Comparison of ENCODE assay signal across 8 cellular contexts in the genomic region with DNA sequence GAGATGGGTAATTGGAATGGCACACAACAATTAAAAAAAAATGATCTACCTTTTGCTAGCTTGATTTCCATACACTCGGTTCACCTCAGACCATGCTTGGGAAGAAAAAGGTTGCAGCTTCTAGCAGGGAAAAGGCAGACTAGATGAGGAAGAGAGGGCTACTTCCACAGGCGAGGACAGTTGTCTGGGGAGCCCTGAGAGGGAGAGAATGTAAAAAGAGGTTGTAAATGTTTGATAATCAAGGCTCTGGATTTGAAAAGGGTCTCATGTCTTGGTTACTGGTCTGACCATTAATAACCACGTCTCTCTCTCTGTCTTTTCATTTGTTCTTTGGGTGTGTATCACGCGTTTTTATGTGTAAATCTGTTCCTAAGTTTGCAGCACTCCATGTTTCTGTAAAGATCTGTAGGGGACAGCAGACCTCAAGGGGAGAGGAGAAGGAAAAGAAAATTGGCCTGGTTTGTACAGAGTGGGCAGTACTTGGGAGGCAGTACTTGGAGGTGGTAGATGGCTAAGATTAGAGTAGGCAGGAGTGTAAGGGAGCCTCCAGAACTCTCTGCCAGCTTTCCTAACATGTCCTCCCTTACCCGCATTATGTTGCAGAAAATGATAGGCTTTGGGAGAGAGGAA. TPM values are rescaled to one million over a fixed set of nuclear protein-coding genes. Genes with fewer than 3 reads are reported as not detected.
DNase-seq lines count a peak whose midpoint lies in the region; ATAC-seq and TF ChIP-seq lines count a peak whose summit lies in the region.

No MANE protein-coding gene starts in this region.

- peak overlapping the region; percentile 99 for H3K4me3 Mint-ChIP-seq in activated T-helper 1 cell treated with anti-CD3 and anti-CD28 coated beads, Interleukin-12 subunit alpha, Interleukin-12 subunit beta, Interleukin-2, Interleukin-4 antibody, amounts not matched to agents 30 ng/mL and 10 ng/mL and 1 ng/mL, durations not matched to agents 14 hours and 24 hours and 36 hours

- H3K36me3 Mint-ChIP-seq in activated T-helper 1 cell treated with anti-CD3 and anti-CD28 coated beads, Interleukin-12 subunit alpha, Interleukin-12 subunit beta, Interleukin-2, Interleukin-4 antibody, amounts not matched to agents 30 ng/mL and 10 ng/mL and 1 ng/mL, durations not matched to agents 14 hours and 24 hours and 36 hours (ENCODE audit: low read depth) = peaks cover 19% of the 10 kb centered on the region

- H3K36me3 ChIP-seq in A673 (ENCODE audit: insufficient read depth, low read length, poor library complexity, severe bottlenecking) (no peaks in the 10 kb centered on the region), left ventricle myocardium inferior (no peaks in the 10 kb centered on the region), rectal smooth muscle tissue (ENCODE audit: control insufficient read depth, insufficient read depth, low read length) (no peaks in the 10 kb centered on the region)

- POLR2A ChIA-PET in A673 (lab: Charles Lee; ENCODE audit: low non-redundant PET) = no interaction called here

- BruUV-seq in A673 (replicated peaks; lab: Mats Ljungman, UMichigan) = TSS peak; percentile 76

- H3K4me1 ChIP-seq in A673 (ENCODE audit: insufficient read depth, low read length, poor library complexity, severe bottlenecking) (peaks cover 3% of the 10 kb centered on the region), left ventricle myocardium inferior (no peaks in the 10 kb centered on the region), rectal smooth muscle tissue (ENCODE audit: control insufficient read depth, insufficient read depth, low read length) (no peaks in the 10 kb centered on the region)

- H3K9me3 ChIP-seq in A673 (ENCODE audit: low read depth, low read length, poor library complexity, severe bottlenecking) (no peaks in the 10 kb centered on the region), left ventricle myocardium inferior (replicated peaks) (no peaks in the 10 kb centered on the region)

- CTCF ChIA-PET in A673 (lab: Charles Lee) = no interaction called here

- peaks cover 2% of the 10 kb centered on the region for H3K27me3 Mint-ChIP-seq in activated T-helper 1 cell treated with anti-CD3 and anti-CD28 coated beads, Interleukin-12 subunit alpha, Interleukin-12 subunit beta, Interleukin-2, Interleukin-4 antibody, amounts not matched to agents 30 ng/mL and 10 ng/mL and 1 ng/mL, durations not matched to agents 14 hours and 24 hours and 36 hours (ENCODE audit: insufficient read depth)

- H3K27ac ChIP-seq in A673 (ENCODE audit: low read depth, low read length, poor library complexity, severe bottlenecking) (peak overlapping the region; percentile 59), left ventricle myocardium inferior (replicated peaks) (peak overlapping the region; percentile 81), rectal smooth muscle tissue (ENCODE audit: low read depth, low read length) (peak overlapping the region; percentile 73)

- H3K27ac Mint-ChIP-seq in activated T-helper 1 cell treated with anti-CD3 and anti-CD28 coated beads, Interleukin-12 subunit alpha, Interleukin-12 subunit beta, Interleukin-2, Interleukin-4 antibody, amounts not matched to agents 30 ng/mL and 10 ng/mL and 1 ng/mL, durations not matched to agents 14 hours and 24 hours and 36 hours = peak overlapping the region; percentile 95

- TF ChIP-seq CTCF in A673 (conservative IDR thresholded peaks at IDR 0.05; ENCODE audit: low read depth, low read length) (no peak), left ventricle myocardium inferior (IDR thresholded peaks at IDR 0.05; ENCODE audit: borderline replicate concordance) (no peak)

- H3K27me3 ChIP-seq in A673 (replicated peaks; ENCODE audit: insufficient read depth, low read depth, low read length, poor library complexity) (no peaks in the 10 kb centered on the region), left ventricle myocardium inferior (ENCODE audit: low read depth) (no peaks in the 10 kb centered on the region), rectal smooth muscle tissue (ENCODE audit: control insufficient read depth, insufficient read depth, low read length) (peaks cover 3% of the 10 kb centered on the region)

- no peaks in the 10 kb centered on the region for H3K9me3 Mint-ChIP-seq in activated T-helper 1 cell treated with anti-CD3 and anti-CD28 coated beads, Interleukin-12 subunit alpha, Interleukin-12 subunit beta, Interleukin-2, Interleukin-4 antibody, amounts not matched to agents 30 ng/mL and 10 ng/mL and 1 ng/mL, durations not matched to agents 14 hours and 24 hours and 36 hours

- peaks cover 17% of the 10 kb centered on the region for H3K4me1 Mint-ChIP-seq in activated T-helper 1 cell treated with anti-CD3 and anti-CD28 coated beads, Interleukin-12 subunit alpha, Interleukin-12 subunit beta, Interleukin-2, Interleukin-4 antibody, amounts not matched to agents 30 ng/mL and 10 ng/mL and 1 ng/mL, durations not matched to agents 14 hours and 24 hours and 36 hours (ENCODE audit: low read depth)

- H3K9ac ChIP-seq in rectal smooth muscle tissue (ENCODE audit: low read length) = peak overlapping the region; percentile 3

- DNase-seq in A673 (ENCODE audit: low spot score) (peak; percentile 1), left ventricle myocardium inferior (no peak), GM19240 (ENCODE audit: insufficient read length, low spot score) (no peak)
- no peak for DNase-seq in activated T-helper 1 cell treated with anti-CD3 and anti-CD28 coated beads, Interleukin-12 subunit alpha, Interleukin-12 subunit beta, Interleukin-2, Interleukin-4 antibody, amounts not matched to agents 30 ng/mL and 10 ng/mL and 1 ng/mL, durations not matched to agents 14 hours and 24 hours and 36 hours (ENCODE audit: low spot score)
- no peak for DNase-seq in NK-92 treated with Interleukin-12 subunit alpha and Interleukin-12 subunit beta, amount 100 ng/mL, for 24 hours (lab: John Stamatoyannopoulos, UW)

- peak overlapping the region; percentile 59 for H3K4me3 ChIP-seq in A673 (ENCODE audit: low read depth, low read length, poor library complexity, severe bottlenecking)
- H3K4me3 ChIP-seq in left ventricle myocardium inferior = peak overlapping the region; percentile 73
- peak overlapping the region; percentile 67 for H3K4me3 ChIP-seq in rectal smooth muscle tissue (ENCODE audit: low read length)

- ATAC-seq in GM18517 (IDR thresholded peaks at IDR 0.05; ENCODE audit: unreplicated experiment) = peak; percentile 27
- peak; percentile 22 for ATAC-seq in HG03378 (IDR thresholded peaks at IDR 0.05; ENCODE audit: unreplicated experiment)

- intact Hi-C loops in A673 (cut with micrococcal nuclease; ENCODE audit: unreplicated experiment) = no loop called here
- intact Hi-C loops in activated T-helper 1 cell treated with anti-CD3 and anti-CD28 coated beads, Interleukin-12 subunit alpha, Interleukin-12 subunit beta, Interleukin-2, Interleukin-4 antibody, amounts not matched to agents 30 ng/mL and 10 ng/mL and 1 ng/mL, durations not matched to agents 14 hours and 24 hours and 36 hours (cut with micrococcal nuclease) = loop anchor here (1.0 to 10.0 kb wide), 6 partner anchors 55 to 668 kb away; partner anchors contain the start of genes GPRASP3, TMSB15A and ZMAT1
- intact Hi-C loops in left ventricle myocardium inferior (cut with micrococcal nuclease) = no loop called here

RNA-seq across cellular contexts. Expression of gene ARMCX5, which starts 0.8 kb away (rescaled TPM):
- total RNA-seq in A673 (2021) (14.4 and 15.2 TPM in 2 replicates), left ventricle myocardium inferior (4.0 TPM)
- total RNA-seq in activated T-helper 1 cell treated with anti-CD3 and anti-CD28 coated beads, Interleukin-12 subunit alpha, Interleukin-12 subunit beta, Interleukin-2, Interleukin-4 antibody, amounts not matched to agents 30 ng/mL and 10 ng/mL and 1 ng/mL, durations not matched to agents 14 hours and 24 hours and 36 hours = 6.0 and 6.2 TPM in 2 replicates

RNA-seq across cellular contexts. Expression of gene GPRASP1, which starts 51.2 kb away (rescaled TPM):
- 3.2 and 3.7 TPM in 2 replicates for total RNA-seq in A673 (2021)
- total RNA-seq in activated T-helper 1 cell treated with anti-CD3 and anti-CD28 coated beads, Interleukin-12 subunit alpha, Interleukin-12 subunit beta, Interleukin-2, Interleukin-4 antibody, amounts not matched to agents 30 ng/mL and 10 ng/mL and 1 ng/mL, durations not matched to agents 14 hours and 24 hours and 36 hours = 0.44 and 0.47 TPM in 2 replicates
- 4.7 TPM for total RNA-seq in left ventricle myocardium inferior
